In the genomic region with DNA sequence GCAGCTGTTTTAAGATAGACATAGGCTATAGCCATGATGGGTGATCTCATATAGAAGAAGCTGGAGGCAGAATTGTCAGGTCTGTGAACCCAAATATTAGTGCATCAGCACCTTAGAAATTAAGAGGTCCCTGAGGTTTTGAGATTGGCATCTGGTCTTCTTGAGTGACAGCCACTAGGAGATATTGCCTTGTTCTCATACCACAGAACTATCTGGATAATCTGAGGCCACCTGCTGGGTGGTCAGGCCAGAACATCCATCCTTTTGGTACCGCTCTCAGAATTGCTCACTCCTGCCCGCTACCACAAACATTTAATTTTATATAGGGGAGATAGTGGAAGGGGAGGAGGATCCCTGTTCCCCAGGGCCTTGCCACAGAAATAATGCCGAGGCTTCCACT, we compare ENCODE assay signal across 3 cellular contexts.
TF ChIP-seq lines count a peak whose summit lies in the region.

No MANE protein-coding gene starts in this region.

TF ChIP-seq in HepG2, 621 proteins besides CTCF, POLR2A, EP300 and RAD21:
- TF ChIP-seq SMC3 (IDR thresholded peaks at IDR 0.05; ENCODE audit: low read length) (peak; percentile 47; the same call in 1 of the 2 replicates), STAG1 (CRISPR knock-in tag; IDR thresholded peaks at IDR 0.05) (peak; percentile 43), SYNCRIP (IDR thresholded peaks at IDR 0.05; ENCODE audit: insufficient read depth, low read depth, low read length) (no peak)

TF ChIP-seq in GM12891, 5 proteins besides CTCF, POLR2A, EP300 and RAD21:
- TF ChIP-seq POLR2AphosphoS5 (IDR thresholded peaks at IDR 0.05; ENCODE audit: low read depth, low read length) = no peak
- TF ChIP-seq PAX5 (IDR thresholded peaks at IDR 0.05; ENCODE audit: insufficient read depth, low read length, severe bottlenecking) = no peak
- no peak for TF ChIP-seq SPI1 (IDR thresholded peaks at IDR 0.05; ENCODE audit: low read depth, low read length)
- no peak for TF ChIP-seq POU2F2 (IDR thresholded peaks at IDR 0.05; ENCODE audit: low read depth, low read length)
- TF ChIP-seq TAF1 (IDR thresholded peaks at IDR 0.05; ENCODE audit: low read depth, low read length) = no peak

TF ChIP-seq in GM23338, 12 proteins besides CTCF, POLR2A, EP300 and RAD21 (continued from another document):
- TF ChIP-seq, protein P1, sequence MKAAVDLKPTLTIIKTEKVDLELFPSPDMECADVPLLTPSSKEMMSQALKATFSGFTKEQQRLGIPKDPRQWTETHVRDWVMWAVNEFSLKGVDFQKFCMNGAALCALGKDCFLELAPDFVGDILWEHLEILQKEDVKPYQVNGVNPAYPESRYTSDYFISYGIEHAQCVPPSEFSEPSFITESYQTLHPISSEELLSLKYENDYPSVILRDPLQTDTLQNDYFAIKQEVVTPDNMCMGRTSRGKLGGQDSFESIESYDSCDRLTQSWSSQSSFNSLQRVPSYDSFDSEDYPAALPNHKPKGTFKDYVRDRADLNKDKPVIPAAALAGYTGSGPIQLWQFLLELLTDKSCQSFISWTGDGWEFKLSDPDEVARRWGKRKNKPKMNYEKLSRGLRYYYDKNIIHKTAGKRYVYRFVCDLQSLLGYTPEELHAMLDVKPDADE (IDR thresholded peaks at IDR 0.05) = no peak
- TF ChIP-seq REST (IDR thresholded peaks at IDR 0.05; ENCODE audit: unreplicated experiment) (no peak), EZH2phosphoT487 (IDR thresholded peaks at IDR 0.05; ENCODE audit: unreplicated experiment) (no peak), ZNF331 (CRISPR knock-in tag; IDR thresholded peaks at IDR 0.05; ENCODE audit: low read depth) (no peak), EZH2 (IDR thresholded peaks at IDR 0.05; ENCODE audit: low read depth, unreplicated experiment) (no peak), CREB1 (CRISPR knock-in tag; IDR thresholded peaks at IDR 0.05; ENCODE audit: low read depth) (no peak), JUNB (IDR thresholded peaks at IDR 0.05; ENCODE audit: unreplicated experiment) (no peak), POLR2AphosphoS5 (IDR thresholded peaks at IDR 0.05; ENCODE audit: low read depth) (no peak), ZNF114 (CRISPR knock-in tag; IDR thresholded peaks at IDR 0.05) (no peak), NANOG (IDR thresholded peaks at IDR 0.05; ENCODE audit: borderline replicate concordance) (no peak)
- TF ChIP-seq, protein P2, sequence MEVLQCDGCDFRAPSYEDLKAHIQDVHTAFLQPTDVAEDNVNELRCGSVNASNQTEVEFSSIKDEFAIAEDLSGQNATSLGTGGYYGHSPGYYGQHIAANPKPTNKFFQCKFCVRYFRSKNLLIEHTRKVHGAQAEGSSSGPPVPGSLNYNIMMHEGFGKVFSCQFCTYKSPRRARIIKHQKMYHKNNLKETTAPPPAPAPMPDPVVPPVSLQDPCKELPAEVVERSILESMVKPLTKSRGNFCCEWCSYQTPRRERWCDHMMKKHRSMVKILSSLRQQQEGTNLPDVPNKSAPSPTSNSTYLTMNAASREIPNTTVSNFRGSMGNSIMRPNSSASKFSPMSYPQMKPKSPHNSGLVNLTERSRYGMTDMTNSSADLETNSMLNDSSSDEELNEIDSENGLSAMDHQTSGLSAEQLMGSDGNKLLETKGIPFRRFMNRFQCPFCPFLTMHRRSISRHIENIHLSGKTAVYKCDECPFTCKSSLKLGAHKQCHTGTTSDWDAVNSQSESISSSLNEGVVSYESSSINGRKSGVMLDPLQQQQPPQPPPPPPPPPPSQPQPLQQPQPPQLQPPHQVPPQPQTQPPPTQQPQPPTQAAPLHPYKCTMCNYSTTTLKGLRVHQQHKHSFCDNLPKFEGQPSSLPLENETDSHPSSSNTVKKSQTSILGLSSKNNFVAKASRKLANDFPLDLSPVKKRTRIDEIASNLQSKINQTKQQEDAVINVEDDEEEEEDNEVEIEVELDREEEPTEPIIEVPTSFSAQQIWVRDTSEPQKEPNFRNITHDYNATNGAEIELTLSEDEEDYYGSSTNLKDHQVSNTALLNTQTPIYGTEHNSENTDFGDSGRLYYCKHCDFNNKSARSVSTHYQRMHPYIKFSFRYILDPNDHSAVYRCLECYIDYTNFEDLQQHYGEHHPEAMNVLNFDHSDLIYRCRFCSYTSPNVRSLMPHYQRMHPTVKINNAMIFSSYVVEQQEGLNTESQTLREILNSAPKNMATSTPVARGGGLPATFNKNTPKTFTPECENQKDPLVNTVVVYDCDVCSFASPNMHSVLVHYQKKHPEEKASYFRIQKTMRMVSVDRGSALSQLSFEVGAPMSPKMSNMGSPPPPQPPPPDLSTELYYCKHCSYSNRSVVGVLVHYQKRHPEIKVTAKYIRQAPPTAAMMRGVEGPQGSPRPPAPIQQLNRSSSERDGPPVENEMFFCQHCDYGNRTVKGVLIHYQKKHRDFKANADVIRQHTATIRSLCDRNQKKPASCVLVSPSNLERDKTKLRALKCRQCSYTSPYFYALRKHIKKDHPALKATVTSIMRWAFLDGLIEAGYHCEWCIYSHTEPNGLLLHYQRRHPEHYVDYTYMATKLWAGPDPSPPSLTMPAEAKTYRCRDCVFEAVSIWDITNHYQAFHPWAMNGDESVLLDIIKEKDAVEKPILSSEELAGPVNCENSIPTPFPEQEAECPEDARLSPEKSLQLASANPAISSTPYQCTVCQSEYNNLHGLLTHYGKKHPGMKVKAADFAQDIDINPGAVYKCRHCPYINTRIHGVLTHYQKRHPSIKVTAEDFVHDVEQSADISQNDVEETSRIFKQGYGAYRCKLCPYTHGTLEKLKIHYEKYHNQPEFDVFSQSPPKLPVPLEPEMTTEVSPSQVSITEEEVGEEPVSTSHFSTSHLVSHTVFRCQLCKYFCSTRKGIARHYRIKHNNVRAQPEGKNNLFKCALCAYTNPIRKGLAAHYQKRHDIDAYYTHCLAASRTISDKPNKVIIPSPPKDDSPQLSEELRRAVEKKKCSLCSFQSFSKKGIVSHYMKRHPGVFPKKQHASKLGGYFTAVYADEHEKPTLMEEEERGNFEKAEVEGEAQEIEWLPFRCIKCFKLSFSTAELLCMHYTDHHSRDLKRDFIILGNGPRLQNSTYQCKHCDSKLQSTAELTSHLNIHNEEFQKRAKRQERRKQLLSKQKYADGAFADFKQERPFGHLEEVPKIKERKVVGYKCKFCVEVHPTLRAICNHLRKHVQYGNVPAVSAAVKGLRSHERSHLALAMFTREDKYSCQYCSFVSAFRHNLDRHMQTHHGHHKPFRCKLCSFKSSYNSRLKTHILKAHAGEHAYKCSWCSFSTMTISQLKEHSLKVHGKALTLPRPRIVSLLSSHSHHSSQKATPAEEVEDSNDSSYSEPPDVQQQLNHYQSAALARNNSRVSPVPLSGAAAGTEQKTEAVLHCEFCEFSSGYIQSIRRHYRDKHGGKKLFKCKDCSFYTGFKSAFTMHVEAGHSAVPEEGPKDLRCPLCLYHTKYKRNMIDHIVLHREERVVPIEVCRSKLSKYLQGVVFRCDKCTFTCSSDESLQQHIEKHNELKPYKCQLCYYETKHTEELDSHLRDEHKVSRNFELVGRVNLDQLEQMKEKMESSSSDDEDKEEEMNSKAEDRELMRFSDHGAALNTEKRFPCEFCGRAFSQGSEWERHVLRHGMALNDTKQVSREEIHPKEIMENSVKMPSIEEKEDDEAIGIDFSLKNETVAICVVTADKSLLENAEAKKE (CRISPR knock-in tag; IDR thresholded peaks at IDR 0.05) = no peak
